ENCODE assay signal across 8 cellular contexts in genomic region chr4:67393699-67394281, GRCh38.
DNase-seq lines count a peak whose midpoint lies in the region; ATAC-seq and TF ChIP-seq lines count a peak whose summit lies in the region.

No MANE protein-coding gene starts in this region.

- TF ChIP-seq CTCF in HFF-Myc (IDR thresholded peaks at IDR 0.05; ENCODE audit: low read depth, low read length, missing control alignments) = peak; percentile 39

- no peak for ATAC-seq in GM18873 (IDR thresholded peaks at IDR 0.05; ENCODE audit: low FRiP score, unreplicated experiment)

- no peak overlapping the region for H3K4me3 ChIP-seq in HFF-Myc (replicated peaks; ENCODE audit: low read depth, low read length)

- DNase-seq in NCI-H524 (lab: John Stamatoyannopoulos, UW) = peak; percentile 2 to 19
- DNase-seq in NCI-H524 treated with DMSO at 0.1 percent for 48 hours (lab: John Stamatoyannopoulos, UW) = no peak
- peak; percentile 16 for DNase-seq in HFF-Myc (ENCODE audit: extremely low read depth, low read depth)
- peak; percentile 24 for DNase-seq in RPMI7951 (ENCODE audit: low read depth)
- DNase-seq in fibroblast of gingiva (ENCODE audit: low read depth) = peak; percentile 14
- DNase-seq in renal cortical epithelial cell (ENCODE audit: low read depth) = peak; percentile 34
- no peak for DNase-seq in activated CD8-positive, alpha-beta memory T cell treated with anti-CD3 and anti-CD28 coated beads, Interleukin-2, amount 50 U/mL, for 4 hours

Comparison
In these comparisons a context has a peak if more than half of its experiments do, and no peak if none do; other contexts are left out.
1. DNase-seq: peak in NCI-H524 (2 of 2), HFF-Myc (single experiment), RPMI7951 (single experiment), fibroblast of gingiva (single experiment) and renal cortical epithelial cell (single experiment); none in NCI-H524 treated with DMSO at 0.1 percent for 48 hours (single experiment) and activated CD8-positive, alpha-beta memory T cell treated with anti-CD3 and anti-CD28 coated beads, Interleukin-2, amount 50 U/mL, for 4 hours (single experiment).